ENCODE assay signal across 1 cellular context in the genomic region with DNA sequence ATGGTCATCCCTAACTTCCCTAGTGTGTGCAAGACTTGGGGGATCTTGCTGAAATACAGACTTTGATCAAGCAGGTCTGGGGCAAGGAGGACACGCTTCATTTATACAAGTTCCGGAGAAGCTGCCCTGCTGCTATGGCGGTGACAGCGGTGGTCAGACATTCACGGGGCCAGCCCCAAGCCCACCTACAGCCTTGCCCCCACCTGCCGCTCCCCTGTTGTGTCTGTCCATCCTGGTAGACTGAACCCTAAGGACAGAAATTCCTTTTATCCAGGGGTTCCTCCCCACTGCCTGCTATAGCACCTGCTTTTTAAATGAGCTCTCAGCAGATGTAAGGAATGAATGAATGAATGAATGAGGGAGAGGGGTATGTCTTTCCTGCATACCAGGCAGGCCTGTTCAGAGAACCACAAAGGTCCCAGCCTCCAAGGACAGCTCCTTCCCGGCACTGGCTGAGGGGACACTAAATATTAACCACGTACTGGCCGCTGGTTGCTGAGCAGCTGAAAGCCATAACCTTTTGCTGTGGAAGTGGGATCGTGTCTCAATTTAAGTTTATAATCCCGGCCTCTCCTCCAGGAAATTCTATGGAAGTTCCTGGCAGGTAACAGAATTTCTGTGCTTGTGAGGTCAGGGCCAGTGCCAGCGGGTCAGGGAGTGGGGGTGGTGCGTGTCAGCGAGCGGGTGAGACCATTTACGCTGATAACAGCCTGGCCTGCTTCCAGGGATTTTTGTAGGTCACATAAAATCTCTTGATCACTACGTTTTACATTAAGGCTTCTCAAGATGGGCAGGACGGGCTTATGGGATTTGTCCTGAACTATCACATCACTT.
A peak's percentile ranks its signal among the peaks of the same experiment; 100 is the strongest.
TF ChIP-seq lines count a peak whose summit lies in the region.

No MANE protein-coding gene starts in this region.

TF ChIP-seq in endothelial cell of umbilical vein, 7 proteins besides CTCF, POLR2A, EP300 and RAD21:
- TF ChIP-seq GATA2 (IDR thresholded peaks at IDR 0.05; ENCODE audit: insufficient read depth, insufficient read length, low read depth, low read length) (peak; percentile 54), EZH2 (IDR thresholded peaks at IDR 0.05; ENCODE audit: borderline replicate concordance, low read depth, low read length, severe bottlenecking) (no peak)
